In genomic region chr16:66383551-66383950, GRCh38 we compare ENCODE assay signal across 20 cellular contexts. TPM values are rescaled to one million over a fixed set of nuclear protein-coding genes. Genes with fewer than 3 reads are reported as not detected.
DNase-seq lines count a peak whose midpoint lies in the region; ATAC-seq and TF ChIP-seq lines count a peak whose summit lies in the region.
"Had no signal": no experiment of that assay in that cellular context is flagged by ENCODE, and none has a peak within 500 bp of the region (broad histone marks: within the 10 kb centered on the region; RNA-seq: fewer than 3 reads in every experiment).

No MANE protein-coding gene starts in this region.

- DNase-seq in left lung, result peak in 1 of 2 donors; percentile 20
- DNase-seq in sigmoid colon, result peak; percentile 56
- no peak for DNase-seq in DMS79 treated with DMSO at 0.1 percent for 48 hours (lab: John Stamatoyannopoulos, UW)
- no peak for DNase-seq in NOMO-1 treated with DMSO at 0.1 percent for 48 hours (lab: John Stamatoyannopoulos, UW; ENCODE audit: unreplicated experiment)
- DNase-seq in activated gamma-delta T cell (lab: John Stamatoyannopoulos, UW), result no peak
- DNase-seq: activated CD4-positive, CD25-positive, alpha-beta regulatory T cell; activated naive CD4-positive, alpha-beta T cell treated with Interleukin-2 at 50 U/mL for 16 hours; GDM1; left colon; naive thymus-derived CD8-positive, alpha-beta T cell; NCI-H1436 treated with DMSO at 0.1 percent for 48 hours; NCI-H2227 treated with DMSO at 0.1 percent for 48 hours; stimulated activated CD4-positive, alpha-beta T cell treated with anti-CD3 and anti-CD28 coated beads, Interleukin-2, amount 100 ng/mL, for 24 hours; T-helper 2 cell; testis had no signal

- peaks cover 5% of the 10 kb centered on the region; the same call in 1 of the 2 replicates for H3K4me1 ChIP-seq in HEK293 (ENCODE audit: control insufficient read depth, insufficient read depth, low read length)
- peaks cover 0 to 2% of the 10 kb centered on the region in 2 donors for H3K4me1 ChIP-seq in left lung
- no peaks in the 10 kb centered on the region for H3K4me1 ChIP-seq in sigmoid colon
- H3K4me1 ChIP-seq: testis had no signal

- H3K27me3 ChIP-seq in left lung (no peaks in the 10 kb centered on the region), sigmoid colon (no peaks in the 10 kb centered on the region)
- H3K27me3 ChIP-seq: testis had no signal

- no peak for ATAC-seq in left lung
- ATAC-seq in GM18907 (IDR thresholded peaks at IDR 0.05; ENCODE audit: unreplicated experiment), result no peak
- ATAC-seq: left colon; naive thymus-derived CD8-positive, alpha-beta T cell had no signal

- no peak for TF ChIP-seq EP300 in sigmoid colon (IDR thresholded peaks at IDR 0.05)

- no peaks in the 10 kb centered on the region for H3K9me3 ChIP-seq in HEK293 (ENCODE audit: control insufficient read depth, insufficient read depth, low read depth, low read length)
- no peaks in the 10 kb centered on the region for H3K9me3 ChIP-seq in left lung
- no peaks in the 10 kb centered on the region for H3K9me3 ChIP-seq in sigmoid colon
- H3K9me3 ChIP-seq: testis had no signal

- 84 to 86% methylated on average over 4 of the region's 4 CpGs for WGBS in sigmoid colon, 2 donors

- POLR2A ChIA-PET in HEK293 (lab: Yijun Ruan, JAX), result interaction anchor here (0.6 kb wide), 1 partner anchor 882 kb away, joined by 3 read pairs; no protein-coding TSS in a partner anchor

- H3K27ac ChIP-seq in HEK293 (ENCODE audit: extremely low read depth, low read depth, low read length) (no peak overlapping the region), angular gyrus (ENCODE audit: low read depth, low read length) (peak overlapping the region; percentile 0), left lung (peak overlapping the region; percentile 18 to 65), sigmoid colon (peak overlapping the region in 2 of 4 donors; percentile 7 to 63)

- intact Hi-C loops in left lung (cut with DNase I) (no loop called here), sigmoid colon (cut with DNase I) (no loop called here)

- no peak overlapping the region for H3K4me3 ChIP-seq in HEK293 (ENCODE audit: low read depth, low read length)
- H3K4me3 ChIP-seq in left lung, result no peak overlapping the region
- H3K4me3 ChIP-seq in sigmoid colon, result no peak overlapping the region
- H3K4me3 ChIP-seq: GM23338, testis had no signal

- H3K36me3 ChIP-seq in HEK293 (ENCODE audit: control insufficient read depth in 2 of 2, insufficient read depth in 1 of 2, low read length in 2 of 2) (no peaks in the 10 kb centered on the region), left lung (no peaks in the 10 kb centered on the region), sigmoid colon (no peaks in the 10 kb centered on the region)

- TF ChIP-seq CTCF in HEK293 (tag by site-specific recombination; IDR thresholded peaks at IDR 0.05) (no peak), left lung (IDR thresholded peaks at IDR 0.05) (no peak), sigmoid colon (IDR thresholded peaks at IDR 0.05) (no peak)

- no peak for TF ChIP-seq POLR2A in sigmoid colon (IDR thresholded peaks at IDR 0.05)

- CTCF ChIA-PET in HEK293 (lab: Yijun Ruan, JAX), result interaction anchor here (0.7 kb wide), 1 partner anchor 206 kb away, joined by 3 read pairs; no protein-coding TSS in a partner anchor

TF ChIP-seq in HEK293, 187 proteins besides CTCF, POLR2A, EP300 and RAD21:
- TF ChIP-seq ZNF623 (tag by site-specific recombination; IDR thresholded peaks at IDR 0.05), result peak; percentile 29; the same call in 1 of the 2 replicates
- no peak for TF ChIP-seq TRIM28 (IDR thresholded peaks at IDR 0.05; ENCODE audit: borderline replicate concordance, low read length)
TF ChIP-seq in HEK293: peak in this region for 1.

RNA-seq across cellular contexts. Expression of gene CDH5, which starts 17.1 kb away (rescaled TPM):
- 10 to 100 TPM; 77.2 to 86.5 TPM for total RNA-seq in left lung
- total RNA-seq in sigmoid colon, result 10 to 100 TPM; 12.6 to 26.0 (median 14.3) TPM
- polyA plus RNA-seq in sigmoid colon, result 10 to 100 TPM in 1 of 3 donors, under 1 TPM in 2; 0.60 to 11.5 (median 0.69) TPM
- total RNA-seq: GM23338; HT-29; naive thymus-derived CD8-positive, alpha-beta T cell had no signal
- polyA plus RNA-seq: naive thymus-derived CD8-positive, alpha-beta T cell had no signal

RNA-seq across cellular contexts. Expression of gene BEAN1, which starts 43.5 kb away (rescaled TPM):
- total RNA-seq in left lung (1 to 10 TPM in 1 of 2 donors, under 1 TPM in 1; 0.65 to 2.0 TPM), sigmoid colon (under 1 TPM in 1 of 4 donors, not detected in 3; 0.41 TPM)
- under 1 TPM in 1 of 3 donors, not detected in 2; 0.35 TPM for polyA plus RNA-seq in sigmoid colon
- total RNA-seq: HT-29; left colon; naive thymus-derived CD8-positive, alpha-beta T cell had no signal
- polyA plus RNA-seq: naive thymus-derived CD8-positive, alpha-beta T cell had no signal
